Comparison of ENCODE assay signal across 8 cellular contexts in genomic region chr13:101514695-101515275, GRCh38.
DNase-seq lines count a peak whose midpoint lies in the region; ATAC-seq and TF ChIP-seq lines count a peak whose summit lies in the region.

No MANE protein-coding gene starts in this region.

- peak; percentile 42 to 73 (median 60) for TF ChIP-seq CTCF in heart left ventricle (IDR thresholded peaks at IDR 0.05)
- TF ChIP-seq CTCF in tibial artery (IDR thresholded peaks at IDR 0.05) = peak; percentile 55 to 78

- no peak for TF ChIP-seq POLR2A in heart left ventricle (IDR thresholded peaks at IDR 0.05)

- intact Hi-C loops in heart left ventricle (cut with DNase I) = loop anchor here in 9 of 10 donors (1.0 to 5.0 kb wide), 5 partner anchors 188 to 403 kb away; no protein-coding TSS in a partner anchor
- intact Hi-C loops in Right ventricle myocardium inferior (cut with DNase I) = loop anchor here (1.0 kb wide), 1 partner anchor 243 kb away; no protein-coding TSS in a partner anchor
- intact Hi-C loops in tibial artery (cut with DNase I; ENCODE audit: low total_unique reads) = loop anchor here (5.0 kb wide), 1 partner anchor 243 kb away; no protein-coding TSS in a partner anchor

- peak in 1 of 4 donors; percentile 63 for ATAC-seq in heart left ventricle
- no peak for ATAC-seq in Right ventricle myocardium inferior
- ATAC-seq in HG02885 (IDR thresholded peaks at IDR 0.05; ENCODE audit: poor library complexity, unreplicated experiment) = peak; percentile 72
- ATAC-seq in HG02759 (IDR thresholded peaks at IDR 0.05; ENCODE audit: unreplicated experiment) = no peak

- no peaks in the 10 kb centered on the region for H3K36me3 ChIP-seq in heart left ventricle
- no peaks in the 10 kb centered on the region for H3K36me3 ChIP-seq in tibial artery

- H3K4me1 ChIP-seq in heart left ventricle (no peaks in the 10 kb centered on the region), tibial artery (peaks cover 0 to 22% (median 0%) of the 10 kb centered on the region in 4 donors)

- no peak overlapping the region for H3K27ac ChIP-seq in heart left ventricle
- H3K27ac ChIP-seq in tibial artery = peak overlapping the region in 1 of 2 donors; percentile 17

- peaks cover 0 to 3% (median 0%) of the 10 kb centered on the region in 12 donors for H3K9me3 ChIP-seq in heart left ventricle
- no peaks in the 10 kb centered on the region for H3K9me3 ChIP-seq in tibial artery

- H3K4me3 ChIP-seq in heart left ventricle = no peak overlapping the region
- no peak overlapping the region for H3K4me3 ChIP-seq in tibial artery

- peak in 1 of 5 donors; percentile 13 for DNase-seq in heart left ventricle
- DNase-seq in Right ventricle myocardium inferior (ENCODE audit: missing footprints) = no peak
- DNase-seq in NCI-H2196 treated with DMSO at 0.1 percent for 48 hours (lab: John Stamatoyannopoulos, UW; ENCODE audit: unreplicated experiment) = peak; percentile 5
- peak; percentile 76 for DNase-seq in amniotic epithelial cell (ENCODE audit: low read depth)
- DNase-seq in iPS-NIHi11 (ENCODE audit: low spot score) = peak; percentile 20
- peak in 1 of 2 donors; percentile 33 for DNase-seq in tibial artery

- no peaks in the 10 kb centered on the region for H3K27me3 ChIP-seq in heart left ventricle
- H3K27me3 ChIP-seq in tibial artery = no peaks in the 10 kb centered on the region
